ENCODE assay signal across 2 cellular contexts in genomic region chr16:86577314-86577971, GRCh38.
TF ChIP-seq lines count a peak whose summit lies in the region.

No MANE protein-coding gene starts in this region.

TF ChIP-seq in neural cell, 6 proteins besides CTCF, POLR2A, EP300 and RAD21:
- no peak for TF ChIP-seq POLR2AphosphoS5 (IDR thresholded peaks at IDR 0.05)
- TF ChIP-seq EZH2 (IDR thresholded peaks at IDR 0.05; ENCODE audit: borderline replicate concordance, insufficient read depth, low read length, poor library complexity, severe bottlenecking): peak; percentile 25
TF ChIP-seq in neural cell: peak in this region for 1.

TF ChIP-seq in HepG2, 621 proteins besides CTCF, POLR2A, EP300 and RAD21:
- TF ChIP-seq PAF1 (CRISPR knock-in tag; IDR thresholded peaks at IDR 0.05) (no peak), ZFP41 (CRISPR knock-in tag; IDR thresholded peaks at IDR 0.05; ENCODE audit: borderline replicate concordance) (no peak), HOXA7 (CRISPR knock-in tag; IDR thresholded peaks at IDR 0.05) (no peak), CHCHD3 (CRISPR knock-in tag; IDR thresholded peaks at IDR 0.05) (no peak), SRSF9 (IDR thresholded peaks at IDR 0.05; ENCODE audit: borderline replicate concordance, insufficient read depth, low read depth, low read length, poor library complexity, severe bottlenecking) (no peak), ZNF121 (CRISPR knock-in tag; IDR thresholded peaks at IDR 0.05) (no peak), HDAC1 (CRISPR knock-in tag; IDR thresholded peaks at IDR 0.05) (no peak), ISX (CRISPR knock-in tag; conservative IDR thresholded peaks at IDR 0.05) (no peak), TFDP1 (CRISPR knock-in tag; IDR thresholded peaks at IDR 0.05; ENCODE audit: borderline replicate concordance) (no peak), JARID2 (CRISPR knock-in tag; IDR thresholded peaks at IDR 0.05; ENCODE audit: insufficient replicate concordance) (no peak)
